8 cellular contexts compared by ENCODE assay signal in genomic region chr17:74961657-74962360, GRCh38. TPM values are rescaled to one million over a fixed set of nuclear protein-coding genes. Genes with fewer than 3 reads are reported as not detected.
A peak's percentile ranks its signal among the peaks of the same experiment; 100 is the strongest.
DNase-seq lines count a peak whose midpoint lies in the region; ATAC-seq, FAIRE-seq and TF ChIP-seq lines count a peak whose summit lies in the region.

No MANE protein-coding gene starts in this region.

- H3K27ac ChIP-seq in GM23248 (no peak overlapping the region), mammary epithelial cell (ENCODE audit: insufficient read depth, low read depth, low read length) (no peak overlapping the region), keratinocyte (ENCODE audit: control insufficient read depth, insufficient read depth, low read length) (no peak overlapping the region)

- BruUV-seq in mammary epithelial cell (replicated peaks; lab: Mats Ljungman, UMichigan), result no TSS peak

- peaks cover 9% of the 10 kb centered on the region for H3K4me1 Mint-ChIP-seq in activated B cell treated with CpG ODN at 0.5 μM for 24 hours

- H3K4me1 ChIP-seq in GM23248 (ENCODE audit: insufficient read depth), result no peaks in the 10 kb centered on the region
- H3K4me1 ChIP-seq in mammary epithelial cell (ENCODE audit: insufficient read depth, low read length), result peaks cover 18% of the 10 kb centered on the region
- peaks cover 9% of the 10 kb centered on the region for H3K4me1 ChIP-seq in keratinocyte (ENCODE audit: control insufficient read depth, extremely low read depth, insufficient read depth, low read length)

- H3K79me2 ChIP-seq in GM23248 (ENCODE audit: insufficient read depth) (no peaks in the 10 kb centered on the region), mammary epithelial cell (ENCODE audit: insufficient read depth, low read length) (no peaks in the 10 kb centered on the region), keratinocyte (ENCODE audit: control insufficient read depth, insufficient read depth, low read length) (no peaks in the 10 kb centered on the region)

- H3K27me3 ChIP-seq in GM23248 (replicated peaks; ENCODE audit: insufficient read depth), result no peaks in the 10 kb centered on the region
- no peaks in the 10 kb centered on the region for H3K27me3 ChIP-seq in mammary epithelial cell (ENCODE audit: insufficient read depth, low read length)
- H3K27me3 ChIP-seq in keratinocyte (ENCODE audit: control insufficient read depth, extremely low read depth, insufficient read depth, low read length), result no peaks in the 10 kb centered on the region

- H4K20me1 ChIP-seq in GM23248 (ENCODE audit: insufficient read depth), result no peaks in the 10 kb centered on the region
- H4K20me1 ChIP-seq in mammary epithelial cell (ENCODE audit: insufficient read depth, low read length), result no peaks in the 10 kb centered on the region
- no peaks in the 10 kb centered on the region for H4K20me1 ChIP-seq in keratinocyte (ENCODE audit: control insufficient read depth, extremely low read depth, insufficient read depth, low read length)

- H3K36me3 ChIP-seq in GM23248 (ENCODE audit: low read depth), result no peaks in the 10 kb centered on the region
- no peaks in the 10 kb centered on the region for H3K36me3 ChIP-seq in mammary epithelial cell (ENCODE audit: insufficient read depth, low read length)
- no peaks in the 10 kb centered on the region for H3K36me3 ChIP-seq in keratinocyte (ENCODE audit: control insufficient read depth in 2 of 2, extremely low read depth in 1 of 2, insufficient read depth in 2 of 2, low read length in 2 of 2)

- H3K4me3 Mint-ChIP-seq in activated B cell treated with CpG ODN at 0.5 μM for 24 hours, result no peak overlapping the region

- DNase-seq in ACHN, result peak; percentile 86
- DNase-seq in GM23248, result peak; percentile 92
- peak; percentile 69 for DNase-seq in NCI-H2227 treated with DMSO at 0.1 percent for 48 hours (lab: John Stamatoyannopoulos, UW)
- DNase-seq in activated B cell treated with CpG ODN at 0.5 μM for 24 hours, result peak; percentile 71
- peak; percentile 71 for DNase-seq in mammary epithelial cell
- peak; percentile 50 for DNase-seq in keratinocyte (ENCODE audit: low read depth, low spot score)
- DNase-seq in stimulated activated CD4-positive, alpha-beta T cell treated with anti-CD3 and anti-CD28 coated beads, Interleukin-15, amount 100 ng/mL, for 48 hours (ENCODE audit: low read depth in 2 of 2), result peak; percentile 58 to 81

- H3K9me3 ChIP-seq in GM23248 (ENCODE audit: low read depth) (no peaks in the 10 kb centered on the region), mammary epithelial cell (replicated peaks; ENCODE audit: insufficient read depth, low read length) (no peaks in the 10 kb centered on the region), keratinocyte (ENCODE audit: control insufficient read depth, low read depth, low read length) (no peaks in the 10 kb centered on the region)

- peak; percentile 85 for FAIRE-seq in keratinocyte (lab: Jason Lieb, UNC)

- no peaks in the 10 kb centered on the region for H3K36me3 Mint-ChIP-seq in activated B cell treated with CpG ODN at 0.5 μM for 24 hours (ENCODE audit: low read depth)

- H3K9ac ChIP-seq in GM23248, result no peak overlapping the region
- no peak overlapping the region for H3K9ac ChIP-seq in mammary epithelial cell (ENCODE audit: insufficient read depth, low read length)
- H3K9ac ChIP-seq in keratinocyte (ENCODE audit: control insufficient read depth, extremely low read depth, insufficient read depth, low read length), result no peak overlapping the region

- no peak overlapping the region for H2AFZ ChIP-seq in GM23248
- no peak overlapping the region for H2AFZ ChIP-seq in mammary epithelial cell (ENCODE audit: low read depth, low read length)
- H2AFZ ChIP-seq in keratinocyte (ENCODE audit: control insufficient read depth, low read length), result no peak overlapping the region

- no peaks in the 10 kb centered on the region for H3F3A ChIP-seq in GM23248 (ENCODE audit: insufficient read depth)

- H3K9me2 ChIP-seq in GM23248 (ENCODE audit: insufficient read depth), result no peaks in the 10 kb centered on the region

- POLR2A ChIA-PET in activated B cell treated with CpG ODN at 0.5 μM for 24 hours (lab: Charles Lee), result interaction anchor here (0.5 to 2.0 kb wide), 16 partner anchors 11 to 524 kb away, joined by 3 to 15 read pairs (median 5); partner anchors contain the start of genes ARMC7, ATP5PD, HID1 and KCTD2

- H3K9me1 ChIP-seq in keratinocyte (ENCODE audit: control insufficient read depth, extremely low read depth, insufficient read depth, low read length), result no peaks in the 10 kb centered on the region

- ATAC-seq in activated B cell treated with CpG ODN at 0.5 μM for 24 hours (ENCODE audit: low read depth) (peak; percentile 69), GM18868 (IDR thresholded peaks at IDR 0.05; ENCODE audit: unreplicated experiment) (no peak)

- H3K27me3 Mint-ChIP-seq in activated B cell treated with CpG ODN at 0.5 μM for 24 hours, result peaks cover 4% of the 10 kb centered on the region

- dilution Hi-C loops in mammary epithelial cell (cut with HindIII; ENCODE audit: low sequenced_read_pairs) (no loop called here), keratinocyte (cut with MboI; ENCODE audit: extremely low pct_ligation_motif_present, low sequenced_read_pairs) (no loop called here)

- CTCF ChIA-PET in activated B cell treated with CpG ODN at 0.5 μM for 24 hours (lab: Charles Lee) (interaction anchor here (0.8 to 3.8 kb wide), 45 partner anchors 11 to 786 kb away, joined by 3 to 78 read pairs (median 4); partner anchors contain the start of genes ARMC7, ATP5PD, CDR2L and HID1), mammary epithelial cell (lab: Charles Lee; ENCODE audit: low non-redundant PET) (interaction anchor here (0.6 to 1.0 kb wide), 2 partner anchors 51 to 240 kb away, joined by 8 to 9 read pairs; partner anchors contain the start of gene MRPL58)

- in situ Hi-C loops in ACHN (cut with HindIII; ENCODE audit: low pct_ligation_motif_present, low pct_unique_long_range_greater_than_20kb, low sequenced_read_pairs), result no loop called here
- in situ Hi-C loops in GM23248 (cut with MboI), result no loop called here
- in situ Hi-C loops in mammary epithelial cell (cut with MboI; ENCODE audit: low sequenced_read_pairs in 2 of 2), result loop anchor here (10.0 kb wide), 1 partner anchor 243 kb away; the partner anchor contains the start of gene NUP85 (in 2 of the 2)

- WGBS in GM23248 (ENCODE audit: low coverage in 1 of 2, low lambda C conversion rate in 2 of 2, missing lambda C conversion rate in 2 of 2), 2 experiments, result 37 to 41% methylated on average over 23 of the region's 23 CpGs
- 56% methylated on average over 17 of the region's 23 CpGs for WGBS in mammary epithelial cell (ENCODE audit: low coverage, missing lambda C conversion rate)

- intact Hi-C loops in activated B cell treated with CpG ODN at 0.5 μM for 24 hours (cut with micrococcal nuclease) (loop anchor here (1.0 to 2.0 kb wide), 8 partner anchors 50 to 450 kb away; partner anchors contain the start of genes ATP5PD, KCTD2 and MRPL58), mammary epithelial cell (cut with micrococcal nuclease) (loop anchor here (1.0 to 5.0 kb wide), 10 partner anchors 44 to 276 kb away; partner anchors contain the start of genes ATP5PD, FDXR, MRPL58 and NT5C)

- H3K4me3 ChIP-seq in GM23248, result no peak overlapping the region
- no peak overlapping the region for H3K4me3 ChIP-seq in mammary epithelial cell (replicated peaks in 1 of 3; ENCODE audit: insufficient read depth in 1 of 3, low read depth in 2 of 3, low read length in 3 of 3)
- H3K4me3 ChIP-seq in keratinocyte (ENCODE audit: control insufficient read depth in 2 of 3, extremely low read depth in 1 of 3, insufficient read depth in 2 of 3, low read depth in 1 of 3, low read length in 3 of 3), result no peak overlapping the region

- H3K4me2 ChIP-seq in GM23248 (ENCODE audit: unreplicated experiment) (no peak overlapping the region), mammary epithelial cell (ENCODE audit: insufficient read depth, low read depth, low read length) (no peak overlapping the region), keratinocyte (ENCODE audit: control insufficient read depth, extremely low read depth, insufficient read depth, low read depth, low read length) (no peak overlapping the region)

- TF ChIP-seq CTCF in activated B cell treated with CpG ODN at 0.5 μM for 24 hours (IDR thresholded peaks at IDR 0.05) (peak; percentile 58), mammary epithelial cell (conservative IDR thresholded peaks at IDR 0.05 in 1 of 2, IDR thresholded peaks at IDR 0.05 in 1 of 2; ENCODE audit: extremely low read depth in 1 of 2, insufficient read depth in 1 of 2, low read depth in 1 of 2, low read length in 2 of 2) (peak; percentile 63 to 74), keratinocyte (optimal IDR thresholded peaks at IDR 0.05 in 1 of 3, IDR thresholded peaks at IDR 0.05 in 1 of 3, conservative IDR thresholded peaks at IDR 0.05 in 1 of 3; ENCODE audit: extremely low read depth in 1 of 3, insufficient read depth in 2 of 3, low read length in 3 of 3) (peak; percentile 63 to 91 (median 68))

- H3K27ac Mint-ChIP-seq in activated B cell treated with CpG ODN at 0.5 μM for 24 hours, result no peak overlapping the region

- no peaks in the 10 kb centered on the region for H3K9me3 Mint-ChIP-seq in activated B cell treated with CpG ODN at 0.5 μM for 24 hours

RNA-seq across cellular contexts. Expression of gene HID1, which starts 10.8 kb away (rescaled TPM):
- not detected in 2 replicates for total RNA-seq in GM23248 (2014; rRNA removed; shearing (Covaris generic))
- not detected in 2 replicates for polyA plus RNA-seq in GM23248 (2016; fragmentation: Nextera tagmentation; extraction: Ambion mirVana)
- 1.5 and 2.1 TPM in 2 replicates for total RNA-seq in activated B cell treated with CpG ODN at 0.5 μM for 24 hours
- total RNA-seq in mammary epithelial cell, result 1 to 10 TPM; 1.2 TPM
- polyA plus RNA-seq in mammary epithelial cell, result 0.52 TPM
- 8.9 TPM for polyA minus RNA-seq in mammary epithelial cell
- 0.19 to 1.0 TPM (median 0.33 TPM) in 3 replicates for polyA plus RNA-seq in keratinocyte
- 2.1 TPM for polyA plus RNA-seq in keratinocyte (2011; ENCODE audit: low read depth)
- 0.32 and 0.78 TPM in 2 replicates for polyA plus RNA-seq in keratinocyte (2011; cell fraction: cytosol; rRNA removed)
- polyA plus RNA-seq in keratinocyte (2011; cell fraction: nucleus; rRNA removed), result 0.93 and 0.98 TPM in 2 replicates
- polyA plus RNA-seq in keratinocyte (2012; ENCODE audit: low replicate concordance), result 0.11 and 2.1 TPM in 2 replicates
- polyA minus RNA-seq in keratinocyte, result 0.46 to 1.9 TPM (median 0.86 TPM) in 3 replicates
- not detected for polyA minus RNA-seq in keratinocyte (2011; cell fraction: cytosol; rRNA and poly(A)+ RNA removed)
- 0.74 and 1.1 TPM in 2 replicates for polyA minus RNA-seq in keratinocyte (2011; cell fraction: nucleus; rRNA and poly(A)+ RNA removed)

RNA-seq across cellular contexts. Expression of gene CDR2L, which starts 25.6 kb away (rescaled TPM):
- total RNA-seq in GM23248 (2014; rRNA removed; shearing (Covaris generic)), result 23.9 and 31.4 TPM in 2 replicates
- polyA plus RNA-seq in GM23248 (2016; fragmentation: Nextera tagmentation; extraction: Ambion mirVana), result 18.0 and 18.4 TPM in 2 replicates
- not detected in 2 replicates for total RNA-seq in activated B cell treated with CpG ODN at 0.5 μM for 24 hours
- 10 to 100 TPM; 38.5 to 45.5 TPM for total RNA-seq in mammary epithelial cell
- 25.8 TPM for polyA plus RNA-seq in mammary epithelial cell
- 15.7 TPM for polyA minus RNA-seq in mammary epithelial cell
- 7.1 to 16.0 TPM (median 9.3 TPM) in 3 replicates for polyA plus RNA-seq in keratinocyte
- polyA plus RNA-seq in keratinocyte (2011; ENCODE audit: low read depth), result 4.2 TPM
- 11.5 and 21.7 TPM in 2 replicates for polyA plus RNA-seq in keratinocyte (2011; cell fraction: cytosol; rRNA removed)
- polyA plus RNA-seq in keratinocyte (2011; cell fraction: nucleus; rRNA removed), result 16.4 and 20.9 TPM in 2 replicates
- polyA plus RNA-seq in keratinocyte (2012; ENCODE audit: low replicate concordance), result 8.8 and 14.6 TPM in 2 replicates
- 6.2 to 14.1 TPM (median 14.1 TPM) in 3 replicates for polyA minus RNA-seq in keratinocyte
- 27.0 TPM for polyA minus RNA-seq in keratinocyte (2011; cell fraction: cytosol; rRNA and poly(A)+ RNA removed)
- 9.2 and 9.8 TPM in 2 replicates for polyA minus RNA-seq in keratinocyte (2011; cell fraction: nucleus; rRNA and poly(A)+ RNA removed)

RNA-seq across cellular contexts. Expression of gene OTOP3, which starts 26.1 kb away (rescaled TPM):
- not detected in 2 replicates for total RNA-seq in GM23248 (2014; rRNA removed; shearing (Covaris generic))
- polyA plus RNA-seq in GM23248 (2016; fragmentation: Nextera tagmentation; extraction: Ambion mirVana), result not detected in 2 replicates
- not detected in 2 replicates for total RNA-seq in activated B cell treated with CpG ODN at 0.5 μM for 24 hours
- total RNA-seq in mammary epithelial cell, result not detected
- polyA plus RNA-seq in mammary epithelial cell, result not detected
- polyA minus RNA-seq in mammary epithelial cell, result not detected
- 0.03 to 0.05 TPM in 2 of 3 replicates, not detected in the other for polyA plus RNA-seq in keratinocyte
- not detected for polyA plus RNA-seq in keratinocyte (2011; ENCODE audit: low read depth)
- not detected in 2 replicates for polyA plus RNA-seq in keratinocyte (2011; cell fraction: cytosol; rRNA removed)
- polyA plus RNA-seq in keratinocyte (2011; cell fraction: nucleus; rRNA removed), result not detected in 2 replicates
- not detected in 2 replicates for polyA plus RNA-seq in keratinocyte (2012; ENCODE audit: low replicate concordance)
- polyA minus RNA-seq in keratinocyte, result not detected in 3 replicates
- polyA minus RNA-seq in keratinocyte (2011; cell fraction: cytosol; rRNA and poly(A)+ RNA removed), result not detected
- polyA minus RNA-seq in keratinocyte (2011; cell fraction: nucleus; rRNA and poly(A)+ RNA removed), result not detected in 2 replicates

RNA-seq across cellular contexts. Expression of gene OTOP2, which starts 37.7 kb away (rescaled TPM):
- total RNA-seq in GM23248 (2014; rRNA removed; shearing (Covaris generic)), result not detected in 2 replicates
- polyA plus RNA-seq in GM23248 (2016; fragmentation: Nextera tagmentation; extraction: Ambion mirVana) (not detected in 2 replicates), mammary epithelial cell (not detected), keratinocyte (0.08 TPM in 1 of 3 replicates, not detected in the others)
- total RNA-seq in activated B cell treated with CpG ODN at 0.5 μM for 24 hours (not detected in 2 replicates), mammary epithelial cell (under 1 TPM in 1 of 2 donors, not detected in 1; 0.28 TPM)
- polyA minus RNA-seq in mammary epithelial cell (not detected), keratinocyte (0.07 TPM in 1 of 3 replicates, not detected in the others)
- not detected for polyA plus RNA-seq in keratinocyte (2011; ENCODE audit: low read depth)
- polyA plus RNA-seq in keratinocyte (2011; cell fraction: cytosol; rRNA removed), result not detected in 2 replicates
- 0.08 and 0.11 TPM in 2 replicates for polyA plus RNA-seq in keratinocyte (2011; cell fraction: nucleus; rRNA removed)
- polyA plus RNA-seq in keratinocyte (2012; ENCODE audit: low replicate concordance), result not detected in 2 replicates
- not detected for polyA minus RNA-seq in keratinocyte (2011; cell fraction: cytosol; rRNA and poly(A)+ RNA removed)
- not detected in 2 replicates for polyA minus RNA-seq in keratinocyte (2011; cell fraction: nucleus; rRNA and poly(A)+ RNA removed)

RNA-seq across cellular contexts. Expression of gene USH1G, which starts 38.8 kb away (rescaled TPM):
- total RNA-seq in GM23248 (2014; rRNA removed; shearing (Covaris generic)), result not detected in 2 replicates
- polyA plus RNA-seq in GM23248 (2016; fragmentation: Nextera tagmentation; extraction: Ambion mirVana) (not detected in 2 replicates), mammary epithelial cell (0.23 TPM), keratinocyte (0.03 to 1.3 TPM (median 0.34 TPM) in 3 replicates)
- total RNA-seq in activated B cell treated with CpG ODN at 0.5 μM for 24 hours (not detected in 2 replicates), mammary epithelial cell (1 to 10 TPM in 1 of 2 donors, under 1 TPM in 1; 0.17 to 1.1 TPM)
- polyA minus RNA-seq in mammary epithelial cell (1.7 TPM), keratinocyte (3.3 to 5.8 TPM in 2 of 3 replicates, not detected in the other)
- polyA plus RNA-seq in keratinocyte (2011; ENCODE audit: low read depth), result 0.64 TPM
- polyA plus RNA-seq in keratinocyte (2011; cell fraction: cytosol; rRNA removed), result 0.22 and 0.81 TPM in 2 replicates
- 0.61 and 1.00 TPM in 2 replicates for polyA plus RNA-seq in keratinocyte (2011; cell fraction: nucleus; rRNA removed)
- 0.10 and 1.8 TPM in 2 replicates for polyA plus RNA-seq in keratinocyte (2012; ENCODE audit: low replicate concordance)
- polyA minus RNA-seq in keratinocyte (2011; cell fraction: cytosol; rRNA and poly(A)+ RNA removed), result 1.5 TPM
- polyA minus RNA-seq in keratinocyte (2011; cell fraction: nucleus; rRNA and poly(A)+ RNA removed), result 0.74 and 1.6 TPM in 2 replicates

Comparison
In these comparisons a context has a peak if more than half of its experiments do, and no peak if none do; other contexts are left out.
1. RNA of gene CDR2L, which starts 25.6 kb away (total RNA-seq): 38.5 to 45.5 TPM in mammary epithelial cell and 23.9 to 31.4 TPM in GM23248; not detected in activated B cell treated with CpG ODN at 0.5 μM for 24 hours; every median in the first group is over 10 times any median in the second.
2. in situ Hi-C loops: an anchor here in mammary epithelial cell (10.0 kb wide); none called in ACHN and GM23248.
3. Peak in every context shown above with its lines, with median percentiles within 50 percentile points of each other: DNase-seq and CTCF ChIP-seq.